ENCODE assay signal across 32 cellular contexts in genomic region chr5:136766456-136766855, GRCh38.
DNase-seq lines count a peak whose midpoint lies in the region; FAIRE-seq and TF ChIP-seq lines count a peak whose summit lies in the region.
"Had no signal": no experiment of that assay in that cellular context is flagged by ENCODE, and none has a peak within 500 bp of the region (broad histone marks: within the 10 kb centered on the region; RNA-seq: fewer than 3 reads in every experiment).

No MANE protein-coding gene starts in this region.

- H3K9me3 Mint-ChIP-seq in nephron progenitor cell: no peaks in the 10 kb centered on the region
- H3K9me3 Mint-ChIP-seq: CD14-positive monocyte; stimulated activated effector memory CD8-positive, alpha-beta T cell treated with anti-CD3 and anti-CD28 coated beads, Interleukin-12 subunit alpha, Interleukin-12 subunit beta, amount 100 ng/mL, for 72 hours had no signal

- TF ChIP-seq POLR2A in H54 (IDR thresholded peaks at IDR 0.05; ENCODE audit: low read depth, low read length): no peak

- peaks cover 17% of the 10 kb centered on the region for H3K4me1 Mint-ChIP-seq in nephron progenitor cell
- H3K4me1 Mint-ChIP-seq: CD14-positive monocyte; stimulated activated effector memory CD8-positive, alpha-beta T cell treated with anti-CD3 and anti-CD28 coated beads, Interleukin-12 subunit alpha, Interleukin-12 subunit beta, amount 100 ng/mL, for 72 hours; T-cell had no signal

- peaks cover 8% of the 10 kb centered on the region for H3K27me3 Mint-ChIP-seq in nephron progenitor cell (ENCODE audit: low read depth, poor library complexity)
- H3K27me3 Mint-ChIP-seq: activated naive CD8-positive, alpha-beta T cell had no signal

- DNase-seq in H54 (ENCODE audit: insufficient read length, low spot score) (peak; percentile 28), RPMI7951 (ENCODE audit: low read depth) (peak; percentile 78), epithelial cell of esophagus (ENCODE audit: low read depth) (peak; percentile 26), GM19239 (ENCODE audit: insufficient read length, low spot score) (no peak), T-helper 2 cell (no peak), HK-2 (ENCODE audit: unreplicated experiment) (no peak), nephron progenitor cell (no peak)
- DNase-seq: activated CD4-positive, CD25-positive, alpha-beta regulatory T cell treated with anti-CD3 and anti-CD28 coated beads, Interleukin-2, amount 50 U/mL, for 72 hours; activated T-cell treated with anti-CD3 and anti-CD28 coated beads for 4 hours; body of pancreas; cerebellar nuclear complex; heart left ventricle; kidney glomerular epithelial cell; MM.1S; NCI-H1417; NCI-H2029 treated with DMSO at 0.1 percent for 48 hours; NCI-H69; right lobe of liver; stimulated activated CD4-positive, alpha-beta T cell treated with anti-CD3 and anti-CD28 coated beads, Interleukin-12 subunit alpha, Interleukin-12 subunit beta, amount 100 ng/mL, for 4 hours; stimulated activated CD4-positive, alpha-beta T cell treated with anti-CD3 and anti-CD28 coated beads, Interleukin-4, amount 100 ng/mL, for 1 hour; T-cell; upper lobe of right lung had no signal

- H3K36me3 Mint-ChIP-seq in nephron progenitor cell (ENCODE audit: low read depth): no peaks in the 10 kb centered on the region
- H3K36me3 Mint-ChIP-seq: activated naive CD8-positive, alpha-beta T cell; CD14-positive monocyte; stimulated activated effector memory CD8-positive, alpha-beta T cell treated with anti-CD3 and anti-CD28 coated beads, Interleukin-12 subunit alpha, Interleukin-12 subunit beta, amount 100 ng/mL, for 72 hours; T-cell had no signal

- FAIRE-seq in H54 (lab: Jason Lieb, UNC) (no peak), GM19239 (lab: Jason Lieb, UNC) (no peak)
- FAIRE-seq: D721Med, GM12892, K562, TTC549 had no signal

- no peak overlapping the region for H3K27ac Mint-ChIP-seq in nephron progenitor cell
- H3K27ac Mint-ChIP-seq: activated naive CD8-positive, alpha-beta T cell; CD14-positive monocyte; progenitor cell of endocrine pancreas; stimulated activated effector memory CD8-positive, alpha-beta T cell treated with anti-CD3 and anti-CD28 coated beads, Interleukin-12 subunit alpha, Interleukin-12 subunit beta, amount 100 ng/mL, for 72 hours; T-cell had no signal

- no peak overlapping the region for H3K4me3 Mint-ChIP-seq in nephron progenitor cell
- H3K4me3 Mint-ChIP-seq: activated naive CD8-positive, alpha-beta T cell; CD14-positive monocyte; stimulated activated effector memory CD8-positive, alpha-beta T cell treated with anti-CD3 and anti-CD28 coated beads, Interleukin-12 subunit alpha, Interleukin-12 subunit beta, amount 100 ng/mL, for 72 hours; T-cell had no signal

- TF ChIP-seq CTCF in epithelial cell of esophagus (IDR thresholded peaks at IDR 0.05; ENCODE audit: insufficient read depth, low read depth, low read length, missing control alignments) (no peak), nephron progenitor cell (IDR thresholded peaks at IDR 0.05) (no peak)

- no peak overlapping the region for H3K4me3 ChIP-seq in epithelial cell of esophagus (ENCODE audit: low read length)
- H3K4me3 ChIP-seq: body of pancreas, heart left ventricle, K562, lung, right lobe of liver, SJSA1, upper lobe of right lung had no signal

Comparison
In these comparisons a context has a peak if more than half of its experiments do, and no peak if none do; other contexts are left out.
1. DNase-seq: peak in H54 (single experiment), RPMI7951 (single experiment) and epithelial cell of esophagus (single experiment); none in GM19239 (single experiment), T-helper 2 cell (0 of 5), HK-2 (single experiment) and nephron progenitor cell (single experiment).